ENCODE assay signal across 1 cellular context in the genomic region with DNA sequence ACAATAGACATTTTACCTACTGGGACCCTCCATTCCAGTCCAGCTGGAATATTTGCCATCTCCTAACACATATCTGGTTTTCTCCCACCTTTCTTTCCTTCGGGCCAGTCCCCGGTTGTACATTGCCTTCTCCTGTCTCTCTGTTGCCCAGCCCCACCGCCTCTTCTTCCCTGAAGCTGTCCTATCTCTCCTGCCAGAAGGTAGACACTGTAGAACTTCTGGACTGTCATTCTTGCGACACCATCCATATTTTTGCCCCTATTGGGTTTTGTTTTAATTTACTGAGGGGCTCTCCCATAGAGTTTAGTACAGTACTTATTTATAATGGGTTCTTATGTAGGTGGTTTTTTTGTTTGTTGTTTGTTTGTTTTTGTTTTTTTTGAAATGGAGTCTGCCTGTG.
TF ChIP-seq lines count a peak whose summit lies in the region.

No MANE protein-coding gene starts in this region.

TF ChIP-seq in K562, 482 proteins besides CTCF, POLR2A, EP300 and RAD21:
- TF ChIP-seq PKNOX1 (IDR thresholded peaks at IDR 0.05) = peak; percentile 30; the same call in 1 of the 2 replicates
- TF ChIP-seq LARP7 (IDR thresholded peaks at IDR 0.05) = no peak
- 0 out of 2 replicates have a peak, but pooled peaks have one; percentile 14 for TF ChIP-seq SMARCE1 (IDR thresholded peaks at IDR 0.05)
- TF ChIP-seq ZNF316 (IDR thresholded peaks at IDR 0.05) = no peak
- TF ChIP-seq RUNX1 (IDR thresholded peaks at IDR 0.05; ENCODE audit: low read depth) = no peak
- TF ChIP-seq KHSRP (IDR thresholded peaks at IDR 0.05) = no peak
- TF ChIP-seq ARID1B (IDR thresholded peaks at IDR 0.05) = peak; percentile 78
- peak; percentile 96 for TF ChIP-seq CEBPB (tag; IDR thresholded peaks at IDR 0.05)
- TF ChIP-seq, protein P1, sequence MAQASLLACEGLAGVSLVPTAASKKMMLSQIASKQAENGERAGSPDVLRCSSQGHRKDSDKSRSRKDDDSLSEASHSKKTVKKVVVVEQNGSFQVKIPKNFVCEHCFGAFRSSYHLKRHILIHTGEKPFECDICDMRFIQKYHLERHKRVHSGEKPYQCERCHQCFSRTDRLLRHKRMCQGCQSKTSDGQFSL (CRISPR knock-in tag; IDR thresholded peaks at IDR 0.05) = no peak
- TF ChIP-seq, protein P1 (tag; IDR thresholded peaks at IDR 0.05) = no peak
- no peak for TF ChIP-seq KAT7 (CRISPR knock-in tag; IDR thresholded peaks at IDR 0.05; ENCODE audit: borderline replicate concordance)
- peak; percentile 41 to 48; a peak in 2 of 4 replicates for TF ChIP-seq TRIM24 (IDR thresholded peaks at IDR 0.05)
- TF ChIP-seq, protein P2, sequence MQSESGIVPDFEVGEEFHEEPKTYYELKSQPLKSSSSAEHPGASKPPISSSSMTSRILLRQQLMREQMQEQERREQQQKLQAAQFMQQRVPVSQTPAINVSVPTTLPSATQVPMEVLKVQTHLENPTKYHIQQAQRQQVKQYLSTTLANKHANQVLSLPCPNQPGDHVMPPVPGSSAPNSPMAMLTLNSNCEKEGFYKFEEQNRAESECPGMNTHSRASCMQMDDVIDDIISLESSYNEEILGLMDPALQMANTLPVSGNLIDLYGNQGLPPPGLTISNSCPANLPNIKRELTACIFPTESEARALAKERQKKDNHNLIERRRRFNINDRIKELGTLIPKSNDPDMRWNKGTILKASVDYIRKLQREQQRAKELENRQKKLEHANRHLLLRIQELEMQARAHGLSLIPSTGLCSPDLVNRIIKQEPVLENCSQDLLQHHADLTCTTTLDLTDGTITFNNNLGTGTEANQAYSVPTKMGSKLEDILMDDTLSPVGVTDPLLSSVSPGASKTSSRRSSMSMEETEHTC (IDR thresholded peaks at IDR 0.05) = no peak
- no peak for TF ChIP-seq ZNF717 (CRISPR knock-in tag; IDR thresholded peaks at IDR 0.05)
- TF ChIP-seq NR3C1 (CRISPR knock-in tag; IDR thresholded peaks at IDR 0.05) = no peak
- TF ChIP-seq NBN (IDR thresholded peaks at IDR 0.05; ENCODE audit: low read depth) = no peak
- no peak for TF ChIP-seq CLOCK (CRISPR knock-in tag; IDR thresholded peaks at IDR 0.05; ENCODE audit: borderline replicate concordance)
- TF ChIP-seq HDGF (IDR thresholded peaks at IDR 0.05) = no peak
- no peak for TF ChIP-seq CREM (IDR thresholded peaks at IDR 0.05; ENCODE audit: low read depth)
- TF ChIP-seq TAL1 (IDR thresholded peaks at IDR 0.05) = peak; percentile 72
- TF ChIP-seq SMAD3 (CRISPR knock-in tag; conservative IDR thresholded peaks at IDR 0.05) = no peak
- TF ChIP-seq, protein P3, sequence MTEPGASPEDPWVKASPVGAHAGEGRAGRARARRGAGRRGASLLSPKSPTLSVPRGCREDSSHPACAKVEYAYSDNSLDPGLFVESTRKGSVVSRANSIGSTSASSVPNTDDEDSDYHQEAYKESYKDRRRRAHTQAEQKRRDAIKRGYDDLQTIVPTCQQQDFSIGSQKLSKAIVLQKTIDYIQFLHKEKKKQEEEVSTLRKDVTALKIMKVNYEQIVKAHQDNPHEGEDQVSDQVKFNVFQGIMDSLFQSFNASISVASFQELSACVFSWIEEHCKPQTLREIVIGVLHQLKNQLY (CRISPR knock-in tag; conservative IDR thresholded peaks at IDR 0.05) = no peak
- TF ChIP-seq NFE2L1 (tag; IDR thresholded peaks at IDR 0.05; ENCODE audit: borderline replicate concordance, low read depth) = no peak
- peak; percentile 69 for TF ChIP-seq CBFA2T3 (IDR thresholded peaks at IDR 0.05)
- TF ChIP-seq TCF3 (CRISPR knock-in tag; IDR thresholded peaks at IDR 0.05) = peak; percentile 67
- TF ChIP-seq, protein P4, sequence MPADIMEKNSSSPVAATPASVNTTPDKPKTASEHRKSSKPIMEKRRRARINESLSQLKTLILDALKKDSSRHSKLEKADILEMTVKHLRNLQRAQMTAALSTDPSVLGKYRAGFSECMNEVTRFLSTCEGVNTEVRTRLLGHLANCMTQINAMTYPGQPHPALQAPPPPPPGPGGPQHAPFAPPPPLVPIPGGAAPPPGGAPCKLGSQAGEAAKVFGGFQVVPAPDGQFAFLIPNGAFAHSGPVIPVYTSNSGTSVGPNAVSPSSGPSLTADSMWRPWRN (IDR thresholded peaks at IDR 0.05; ENCODE audit: low read depth) = no peak
- TF ChIP-seq RBM34 (IDR thresholded peaks at IDR 0.05; ENCODE audit: borderline replicate concordance, insufficient read depth, low read length) = no peak
- TF ChIP-seq ZNF140 (CRISPR knock-in tag; IDR thresholded peaks at IDR 0.05) = no peak
- no peak for TF ChIP-seq MIER1 (IDR thresholded peaks at IDR 0.05; ENCODE audit: low read depth)
- TF ChIP-seq NCOR1 (IDR thresholded peaks at IDR 0.05) = peak; percentile 44; the same call in 1 of the 2 replicates
- TF ChIP-seq, protein P5, sequence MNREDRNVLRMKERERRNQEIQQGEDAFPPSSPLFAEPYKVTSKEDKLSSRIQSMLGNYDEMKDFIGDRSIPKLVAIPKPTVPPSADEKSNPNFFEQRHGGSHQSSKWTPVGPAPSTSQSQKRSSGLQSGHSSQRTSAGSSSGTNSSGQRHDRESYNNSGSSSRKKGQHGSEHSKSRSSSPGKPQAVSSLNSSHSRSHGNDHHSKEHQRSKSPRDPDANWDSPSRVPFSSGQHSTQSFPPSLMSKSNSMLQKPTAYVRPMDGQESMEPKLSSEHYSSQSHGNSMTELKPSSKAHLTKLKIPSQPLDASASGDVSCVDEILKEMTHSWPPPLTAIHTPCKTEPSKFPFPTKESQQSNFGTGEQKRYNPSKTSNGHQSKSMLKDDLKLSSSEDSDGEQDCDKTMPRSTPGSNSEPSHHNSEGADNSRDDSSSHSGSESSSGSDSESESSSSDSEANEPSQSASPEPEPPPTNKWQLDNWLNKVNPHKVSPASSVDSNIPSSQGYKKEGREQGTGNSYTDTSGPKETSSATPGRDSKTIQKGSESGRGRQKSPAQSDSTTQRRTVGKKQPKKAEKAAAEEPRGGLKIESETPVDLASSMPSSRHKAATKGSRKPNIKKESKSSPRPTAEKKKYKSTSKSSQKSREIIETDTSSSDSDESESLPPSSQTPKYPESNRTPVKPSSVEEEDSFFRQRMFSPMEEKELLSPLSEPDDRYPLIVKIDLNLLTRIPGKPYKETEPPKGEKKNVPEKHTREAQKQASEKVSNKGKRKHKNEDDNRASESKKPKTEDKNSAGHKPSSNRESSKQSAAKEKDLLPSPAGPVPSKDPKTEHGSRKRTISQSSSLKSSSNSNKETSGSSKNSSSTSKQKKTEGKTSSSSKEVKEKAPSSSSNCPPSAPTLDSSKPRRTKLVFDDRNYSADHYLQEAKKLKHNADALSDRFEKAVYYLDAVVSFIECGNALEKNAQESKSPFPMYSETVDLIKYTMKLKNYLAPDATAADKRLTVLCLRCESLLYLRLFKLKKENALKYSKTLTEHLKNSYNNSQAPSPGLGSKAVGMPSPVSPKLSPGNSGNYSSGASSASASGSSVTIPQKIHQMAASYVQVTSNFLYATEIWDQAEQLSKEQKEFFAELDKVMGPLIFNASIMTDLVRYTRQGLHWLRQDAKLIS (CRISPR knock-in tag; IDR thresholded peaks at IDR 0.05) = no peak
- TF ChIP-seq, protein P6, sequence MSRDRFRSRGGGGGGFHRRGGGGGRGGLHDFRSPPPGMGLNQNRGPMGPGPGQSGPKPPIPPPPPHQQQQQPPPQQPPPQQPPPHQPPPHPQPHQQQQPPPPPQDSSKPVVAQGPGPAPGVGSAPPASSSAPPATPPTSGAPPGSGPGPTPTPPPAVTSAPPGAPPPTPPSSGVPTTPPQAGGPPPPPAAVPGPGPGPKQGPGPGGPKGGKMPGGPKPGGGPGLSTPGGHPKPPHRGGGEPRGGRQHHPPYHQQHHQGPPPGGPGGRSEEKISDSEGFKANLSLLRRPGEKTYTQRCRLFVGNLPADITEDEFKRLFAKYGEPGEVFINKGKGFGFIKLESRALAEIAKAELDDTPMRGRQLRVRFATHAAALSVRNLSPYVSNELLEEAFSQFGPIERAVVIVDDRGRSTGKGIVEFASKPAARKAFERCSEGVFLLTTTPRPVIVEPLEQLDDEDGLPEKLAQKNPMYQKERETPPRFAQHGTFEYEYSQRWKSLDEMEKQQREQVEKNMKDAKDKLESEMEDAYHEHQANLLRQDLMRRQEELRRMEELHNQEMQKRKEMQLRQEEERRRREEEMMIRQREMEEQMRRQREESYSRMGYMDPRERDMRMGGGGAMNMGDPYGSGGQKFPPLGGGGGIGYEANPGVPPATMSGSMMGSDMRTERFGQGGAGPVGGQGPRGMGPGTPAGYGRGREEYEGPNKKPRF (IDR thresholded peaks at IDR 0.05; ENCODE audit: low read depth, low read length) = no peak
- TF ChIP-seq MTA2 (IDR thresholded peaks at IDR 0.05; ENCODE audit: low read depth) = peak; percentile 45; the same call in 1 of the 2 replicates
- TF ChIP-seq SMARCA4 (IDR thresholded peaks at IDR 0.05) = peak; percentile 64
- TF ChIP-seq, protein P7, sequence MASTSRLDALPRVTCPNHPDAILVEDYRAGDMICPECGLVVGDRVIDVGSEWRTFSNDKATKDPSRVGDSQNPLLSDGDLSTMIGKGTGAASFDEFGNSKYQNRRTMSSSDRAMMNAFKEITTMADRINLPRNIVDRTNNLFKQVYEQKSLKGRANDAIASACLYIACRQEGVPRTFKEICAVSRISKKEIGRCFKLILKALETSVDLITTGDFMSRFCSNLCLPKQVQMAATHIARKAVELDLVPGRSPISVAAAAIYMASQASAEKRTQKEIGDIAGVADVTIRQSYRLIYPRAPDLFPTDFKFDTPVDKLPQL (IDR thresholded peaks at IDR 0.05; ENCODE audit: extremely low read depth, insufficient read length) = no peak
- no peak for TF ChIP-seq NFRKB (IDR thresholded peaks at IDR 0.05; ENCODE audit: low read depth)
- no peak for TF ChIP-seq ZNF239 (CRISPR knock-in tag; IDR thresholded peaks at IDR 0.05)
- TF ChIP-seq CEBPG (CRISPR knock-in tag; IDR thresholded peaks at IDR 0.05) = peak; percentile 54
- TF ChIP-seq CEBPG (tag; conservative IDR thresholded peaks at IDR 0.05 in 1 of 2, IDR thresholded peaks at IDR 0.05 in 1 of 2) = peak in 1 of 2 experiments; percentile 42; a peak in 1 of 4 replicates
- TF ChIP-seq SLC30A9 (CRISPR knock-in tag; IDR thresholded peaks at IDR 0.05) = no peak
- no peak for TF ChIP-seq PYGO2 (tag; IDR thresholded peaks at IDR 0.05)
- TF ChIP-seq CBFA2T2 (conservative IDR thresholded peaks at IDR 0.05) = peak; percentile 42
- no peak for TF ChIP-seq NR1H2 (CRISPR knock-in tag; IDR thresholded peaks at IDR 0.05)
- TF ChIP-seq RBBP5 (IDR thresholded peaks at IDR 0.05; ENCODE audit: borderline replicate concordance, insufficient read depth, low read length, poor library complexity, severe bottlenecking) = no peak
- TF ChIP-seq DPF2 (IDR thresholded peaks at IDR 0.05) = peak; percentile 74
- no peak for TF ChIP-seq BRCA1 (IDR thresholded peaks at IDR 0.05)
- no peak for TF ChIP-seq BRCA1 (CRISPR knock-in tag; IDR thresholded peaks at IDR 0.05)
